Comparison of ENCODE assay signal across 9 cellular contexts in genomic region chr4:86544313-86544966, GRCh38. TPM values are rescaled to one million over a fixed set of nuclear protein-coding genes. Genes with fewer than 3 reads are reported as not detected.
DNase-seq lines count a peak whose midpoint lies in the region; ATAC-seq and TF ChIP-seq lines count a peak whose summit lies in the region.
"Had no signal": no experiment of that assay in that cellular context is flagged by ENCODE, and none has a peak within 500 bp of the region (broad histone marks: within the 10 kb centered on the region; RNA-seq: fewer than 3 reads in every experiment).

No MANE protein-coding gene starts in this region.

- H3K27ac ChIP-seq in GM23338 (ENCODE audit: low read depth) = no peak overlapping the region

- no peak overlapping the region for H3K4me2 ChIP-seq in GM23338

- H3K9me2 ChIP-seq in GM23338 (ENCODE audit: insufficient read depth) = 0 out of 2 replicates have a peak, but pooled peaks cover 2% of the 10 kb centered on the region

- no peaks in the 10 kb centered on the region for H3K27me3 Mint-ChIP-seq in activated naive CD8-positive, alpha-beta T cell treated with anti-CD3 and anti-CD28 coated beads, Interleukin-2, amount 10 ng/mL, durations not matched to agents 7 days and 5 days
- H3K27me3 Mint-ChIP-seq in activated naive CD8-positive, alpha-beta T cell treated with anti-CD3 and anti-CD28 coated beads, Interleukin-2, amount 50 U/mL, for 24 hours = no peaks in the 10 kb centered on the region
- H3K27me3 Mint-ChIP-seq in stimulated activated naive B cell treated with anti-CD40 and anti-IgM and Interleukin-4, amounts not matched to agents 10 μg/mL and 1 μg/mL and 100 μg/mL, for 72 hours = peaks cover 36 to 38% of the 10 kb centered on the region in 2 donors
- H3K27me3 Mint-ChIP-seq in GM23338 (ENCODE audit: insufficient read depth, low read depth, poor library complexity) = peaks cover 1% of the 10 kb centered on the region

- H3K27ac Mint-ChIP-seq in activated naive CD8-positive, alpha-beta T cell treated with anti-CD3 and anti-CD28 coated beads, Interleukin-2, amount 10 ng/mL, durations not matched to agents 7 days and 5 days = peak overlapping the region; percentile 35
- H3K27ac Mint-ChIP-seq in activated naive CD8-positive, alpha-beta T cell treated with anti-CD3 and anti-CD28 coated beads, Interleukin-2, amount 50 U/mL, for 24 hours = no peak overlapping the region
- no peak overlapping the region for H3K27ac Mint-ChIP-seq in stimulated activated naive B cell treated with anti-CD40 and anti-IgM and Interleukin-4, amounts not matched to agents 10 μg/mL and 1 μg/mL and 100 μg/mL, for 72 hours
- H3K27ac Mint-ChIP-seq in GM23338 = no peak overlapping the region

- H4K20me1 ChIP-seq in GM23338 (replicated peaks; ENCODE audit: insufficient read depth) = no peaks in the 10 kb centered on the region

- no peaks in the 10 kb centered on the region for H3K4me1 ChIP-seq in GM23338 (ENCODE audit: insufficient read depth)
- H3K4me1 ChIP-seq: BE2C had no signal

- H3K36me3 Mint-ChIP-seq in activated naive CD8-positive, alpha-beta T cell treated with anti-CD3 and anti-CD28 coated beads, Interleukin-2, amount 10 ng/mL, durations not matched to agents 7 days and 5 days = no peaks in the 10 kb centered on the region
- H3K36me3 Mint-ChIP-seq in activated naive CD8-positive, alpha-beta T cell treated with anti-CD3 and anti-CD28 coated beads, Interleukin-2, amount 50 U/mL, for 24 hours (ENCODE audit: low read depth) = no peaks in the 10 kb centered on the region
- H3K36me3 Mint-ChIP-seq in stimulated activated naive B cell treated with anti-CD40 and anti-IgM and Interleukin-4, amounts not matched to agents 10 μg/mL and 1 μg/mL and 100 μg/mL, for 72 hours = no peaks in the 10 kb centered on the region
- peaks cover 8% of the 10 kb centered on the region; the same call in 2 of the 3 replicates for H3K36me3 Mint-ChIP-seq in GM23338 (ENCODE audit: low read depth)

- peaks cover 2% of the 10 kb centered on the region for H3K9me3 Mint-ChIP-seq in activated naive CD8-positive, alpha-beta T cell treated with anti-CD3 and anti-CD28 coated beads, Interleukin-2, amount 10 ng/mL, durations not matched to agents 7 days and 5 days
- no peaks in the 10 kb centered on the region for H3K9me3 Mint-ChIP-seq in activated naive CD8-positive, alpha-beta T cell treated with anti-CD3 and anti-CD28 coated beads, Interleukin-2, amount 50 U/mL, for 24 hours
- H3K9me3 Mint-ChIP-seq in stimulated activated naive B cell treated with anti-CD40 and anti-IgM and Interleukin-4, amounts not matched to agents 10 μg/mL and 1 μg/mL and 100 μg/mL, for 72 hours = no peaks in the 10 kb centered on the region
- peaks cover 6% of the 10 kb centered on the region for H3K9me3 Mint-ChIP-seq in GM23338

- peaks cover 5% of the 10 kb centered on the region for H3K4me1 Mint-ChIP-seq in activated naive CD8-positive, alpha-beta T cell treated with anti-CD3 and anti-CD28 coated beads, Interleukin-2, amount 10 ng/mL, durations not matched to agents 7 days and 5 days
- H3K4me1 Mint-ChIP-seq in activated naive CD8-positive, alpha-beta T cell treated with anti-CD3 and anti-CD28 coated beads, Interleukin-2, amount 50 U/mL, for 24 hours = peaks cover 8% of the 10 kb centered on the region
- H3K4me1 Mint-ChIP-seq in stimulated activated naive B cell treated with anti-CD40 and anti-IgM and Interleukin-4, amounts not matched to agents 10 μg/mL and 1 μg/mL and 100 μg/mL, for 72 hours = no peaks in the 10 kb centered on the region
- H3K4me1 Mint-ChIP-seq in GM23338 = peaks cover 9% of the 10 kb centered on the region

- no peaks in the 10 kb centered on the region for H3F3A ChIP-seq in GM23338 (replicated peaks; ENCODE audit: low read depth)

- no peaks in the 10 kb centered on the region for H3K79me2 ChIP-seq in GM23338 (replicated peaks; ENCODE audit: insufficient read depth)

- H3K27me3 ChIP-seq in GM23338 (ENCODE audit: insufficient read depth) = no peaks in the 10 kb centered on the region
- H3K27me3 ChIP-seq: BE2C had no signal

- peak overlapping the region; percentile 53 for H3K4me3 Mint-ChIP-seq in activated naive CD8-positive, alpha-beta T cell treated with anti-CD3 and anti-CD28 coated beads, Interleukin-2, amount 10 ng/mL, durations not matched to agents 7 days and 5 days
- H3K4me3 Mint-ChIP-seq in activated naive CD8-positive, alpha-beta T cell treated with anti-CD3 and anti-CD28 coated beads, Interleukin-2, amount 50 U/mL, for 24 hours = no peak overlapping the region
- no peak overlapping the region for H3K4me3 Mint-ChIP-seq in stimulated activated naive B cell treated with anti-CD40 and anti-IgM and Interleukin-4, amounts not matched to agents 10 μg/mL and 1 μg/mL and 100 μg/mL, for 72 hours
- H3K4me3 Mint-ChIP-seq in GM23338 = no peak overlapping the region

- no peak overlapping the region for H2AFZ ChIP-seq in GM23338

- H3K4me3 ChIP-seq in GM23338 = no peak overlapping the region

- no peaks in the 10 kb centered on the region for H3K36me3 ChIP-seq in GM23338 (ENCODE audit: insufficient read depth)
- H3K36me3 ChIP-seq: BE2C had no signal

- no peak for TF ChIP-seq CTCF in GM23338 (conservative IDR thresholded peaks at IDR 0.05; ENCODE audit: low read depth in 2 of 2)

- POLR2A ChIA-PET in activated naive CD8-positive, alpha-beta T cell treated with anti-CD3 and anti-CD28 coated beads, Interleukin-2, amount 10 ng/mL, durations not matched to agents 7 days and 5 days (lab: Charles Lee) = no interaction called here

- no peak for ATAC-seq in activated naive CD8-positive, alpha-beta T cell treated with anti-CD3 and anti-CD28 coated beads, Interleukin-2, amount 10 ng/mL, durations not matched to agents 7 days and 5 days (ENCODE audit: low read depth)
- ATAC-seq in activated naive CD8-positive, alpha-beta T cell treated with anti-CD3 and anti-CD28 coated beads, Interleukin-2, amount 50 U/mL, for 24 hours = no peak
- ATAC-seq in HG02588 (IDR thresholded peaks at IDR 0.05; ENCODE audit: unreplicated experiment) = peak; percentile 81
- ATAC-seq in HG03571 (IDR thresholded peaks at IDR 0.05; ENCODE audit: unreplicated experiment) = peak; percentile 71
- peak; percentile 27 to 41 for ATAC-seq in stimulated activated naive B cell treated with anti-CD40 and anti-IgM and Interleukin-4, amounts not matched to agents 10 μg/mL and 1 μg/mL and 100 μg/mL, for 72 hours (replicated peaks)
- ATAC-seq in GM23338 = no peak

- no peak for DNase-seq in activated naive CD8-positive, alpha-beta T cell treated with anti-CD3 and anti-CD28 coated beads, Interleukin-2, amount 10 ng/mL, durations not matched to agents 7 days and 5 days
- no peak for DNase-seq in activated naive CD8-positive, alpha-beta T cell treated with anti-CD3 and anti-CD28 coated beads, Interleukin-2, amount 50 U/mL, for 24 hours
- DNase-seq in stimulated activated naive B cell treated with anti-CD40 and anti-IgM and Interleukin-4, amounts not matched to agents 10 μg/mL and 1 μg/mL and 100 μg/mL, for 72 hours = no peak
- DNase-seq in DMS 273 treated with DMSO at 0.1 percent for 48 hours (lab: John Stamatoyannopoulos, UW) (no peak), GM23338 (ENCODE audit: low spot score) (no peak), NCI-H524 treated with DMSO at 0.1 percent for 48 hours (lab: John Stamatoyannopoulos, UW) (no peak)
- DNase-seq: BE2C had no signal

TF ChIP-seq in GM23338, 12 proteins besides CTCF, POLR2A, EP300 and RAD21 (continues in another document):
- TF ChIP-seq NANOG (IDR thresholded peaks at IDR 0.05; ENCODE audit: borderline replicate concordance) (no peak), STAT1 (IDR thresholded peaks at IDR 0.05; ENCODE audit: unreplicated experiment) (no peak), EZH2 (IDR thresholded peaks at IDR 0.05; ENCODE audit: low read depth, unreplicated experiment) (no peak)

RNA-seq across cellular contexts. Expression of gene PTPN13, which starts 49.7 kb away (rescaled TPM):
- total RNA-seq in activated naive CD8-positive, alpha-beta T cell treated with anti-CD3 and anti-CD28 coated beads, Interleukin-2, amount 10 ng/mL, durations not matched to agents 7 days and 5 days = under 1 TPM; 0.06 TPM
- total RNA-seq in GM23338 (2014; rRNA removed; shearing (Covaris generic)) = 45.1 and 49.9 TPM in 2 replicates
- 11.5 and 12.6 TPM in 2 replicates for polyA plus RNA-seq in GM23338 (2016; fragmentation: Nextera tagmentation; extraction: Ambion mirVana)

Comparison
In these comparisons a context has a peak if more than half of its experiments do, and no peak if none do; other contexts are left out.
1. ATAC-seq: peak in HG02588 (single experiment), HG03571 (single experiment) and stimulated activated naive B cell treated with anti-CD40 and anti-IgM and Interleukin-4, amounts not matched to agents 10 μg/mL and 1 μg/mL and 100 μg/mL, for 72 hours (2 of 2); none in activated naive CD8-positive, alpha-beta T cell treated with anti-CD3 and anti-CD28 coated beads, Interleukin-2, amount 10 ng/mL, durations not matched to agents 7 days and 5 days (single experiment), activated naive CD8-positive, alpha-beta T cell treated with anti-CD3 and anti-CD28 coated beads, Interleukin-2, amount 50 U/mL, for 24 hours (single experiment) and GM23338 (single experiment).
2. RNA of gene PTPN13, which starts 49.7 kb away (total RNA-seq): 45.1 to 49.9 TPM in GM23338; 0.06 TPM in activated naive CD8-positive, alpha-beta T cell treated with anti-CD3 and anti-CD28 coated beads, Interleukin-2, amount 10 ng/mL, durations not matched to agents 7 days and 5 days; every median in the first group is over 10 times any median in the second.